Comparison of ENCODE assay signal across 24 cellular contexts in the genomic region with DNA sequence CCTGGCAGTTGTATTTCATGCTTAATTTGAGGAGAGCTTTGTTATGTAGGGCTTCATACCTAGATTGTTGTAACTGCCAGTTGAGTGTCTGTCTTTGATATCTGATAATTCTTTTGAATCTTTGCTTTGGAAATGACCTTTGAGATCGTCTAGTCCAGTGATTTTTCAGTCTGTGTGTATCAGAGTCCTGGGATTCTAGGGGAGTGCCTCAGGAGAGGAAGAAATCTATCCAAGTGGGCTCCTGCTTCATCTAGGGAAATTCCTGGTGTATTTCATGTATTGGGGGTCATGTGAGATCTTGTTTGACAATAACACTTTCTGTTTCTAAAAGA.
"Had no signal": no experiment of that assay in that cellular context is flagged by ENCODE, and none has a peak within 500 bp of the region (broad histone marks: within the 10 kb centered on the region; RNA-seq: fewer than 3 reads in every experiment).

No MANE protein-coding gene starts in this region.

- H3K27ac ChIP-seq: left lung, pancreas, prostate gland, sigmoid colon, suprapubic skin, transverse colon, upper lobe of left lung, vagina had no signal

- H3K27ac Mint-ChIP-seq: mesothelial cell of epicardium; naive thymus-derived CD4-positive, alpha-beta T cell; nephron; stimulated activated effector memory CD8-positive, alpha-beta T cell treated with anti-CD3 and anti-CD28 coated beads, Interleukin-12 subunit alpha, Interleukin-12 subunit beta, amount 100 ng/mL, for 72 hours; stimulated activated naive CD8-positive, alpha-beta T cell treated with anti-CD3 and anti-CD28 coated beads, Interleukin-15, Interleukin-2, amounts not matched to agents 100 ng/mL and 50 ng/mL, for 24 hours had no signal

- DNase-seq: heart left ventricle; islet precursor cell; left lung; mesendoderm; naive thymus-derived CD4-positive, alpha-beta T cell; pancreas; retina; right cardiac atrium; sigmoid colon; small intestine; spleen; stimulated activated CD4-positive, alpha-beta T cell treated with anti-CD3 and anti-CD28 coated beads, Interleukin-4, amount 100 ng/mL, for 24 hours; stimulated activated naive CD4-positive, alpha-beta T cell; transverse colon; upper lobe of left lung had no signal

- H3K36me3 Mint-ChIP-seq: mesothelial cell of epicardium; naive thymus-derived CD4-positive, alpha-beta T cell; stimulated activated effector memory CD8-positive, alpha-beta T cell treated with anti-CD3 and anti-CD28 coated beads, Interleukin-12 subunit alpha, Interleukin-12 subunit beta, amount 100 ng/mL, for 72 hours had no signal

- H3K4me3 ChIP-seq: heart left ventricle, left lung, lung, pancreas, prostate gland, sigmoid colon, spleen, suprapubic skin, transverse colon, upper lobe of left lung, vagina had no signal

- ATAC-seq: heart left ventricle; left lung; naive thymus-derived CD4-positive, alpha-beta T cell; pancreas; right cardiac atrium; stimulated activated effector memory CD8-positive, alpha-beta T cell treated with anti-CD3 and anti-CD28 coated beads, Interleukin-12 subunit alpha, Interleukin-12 subunit beta, amount 100 ng/mL, for 72 hours had no signal

- H3K4me1 ChIP-seq: left lung, prostate gland, upper lobe of left lung, vagina had no signal

- H3K27me3 ChIP-seq: heart left ventricle, left lung, pancreas, sigmoid colon, suprapubic skin, transverse colon, upper lobe of left lung, vagina had no signal

- H3K9me3 ChIP-seq: heart left ventricle, left lung, pancreas, prostate gland, sigmoid colon, spleen, suprapubic skin, transverse colon, upper lobe of left lung, vagina had no signal

- FAIRE-seq: pancreas, small intestine had no signal

- H3K4me3 Mint-ChIP-seq: mesothelial cell of epicardium; naive thymus-derived CD4-positive, alpha-beta T cell; nephron; neural crest cell; stimulated activated effector memory CD8-positive, alpha-beta T cell treated with anti-CD3 and anti-CD28 coated beads, Interleukin-12 subunit alpha, Interleukin-12 subunit beta, amount 100 ng/mL, for 72 hours; stimulated activated naive CD8-positive, alpha-beta T cell treated with anti-CD3 and anti-CD28 coated beads, Interleukin-15, Interleukin-2, amounts not matched to agents 100 ng/mL and 50 ng/mL, for 24 hours had no signal

- H3K36me3 ChIP-seq: heart left ventricle, left lung, pancreas, prostate gland, sigmoid colon, suprapubic skin, transverse colon, upper lobe of left lung, vagina had no signal

- H3K4me1 Mint-ChIP-seq: naive thymus-derived CD4-positive, alpha-beta T cell; neural crest cell; stimulated activated effector memory CD8-positive, alpha-beta T cell treated with anti-CD3 and anti-CD28 coated beads, Interleukin-12 subunit alpha, Interleukin-12 subunit beta, amount 100 ng/mL, for 72 hours had no signal

- H3K9me3 Mint-ChIP-seq: mesothelial cell of epicardium; naive thymus-derived CD4-positive, alpha-beta T cell; nephron; neural crest cell; stimulated activated effector memory CD8-positive, alpha-beta T cell treated with anti-CD3 and anti-CD28 coated beads, Interleukin-12 subunit alpha, Interleukin-12 subunit beta, amount 100 ng/mL, for 72 hours; stimulated activated naive CD8-positive, alpha-beta T cell treated with anti-CD3 and anti-CD28 coated beads, Interleukin-15, Interleukin-2, amounts not matched to agents 100 ng/mL and 50 ng/mL, for 24 hours had no signal
